In the genomic region with DNA sequence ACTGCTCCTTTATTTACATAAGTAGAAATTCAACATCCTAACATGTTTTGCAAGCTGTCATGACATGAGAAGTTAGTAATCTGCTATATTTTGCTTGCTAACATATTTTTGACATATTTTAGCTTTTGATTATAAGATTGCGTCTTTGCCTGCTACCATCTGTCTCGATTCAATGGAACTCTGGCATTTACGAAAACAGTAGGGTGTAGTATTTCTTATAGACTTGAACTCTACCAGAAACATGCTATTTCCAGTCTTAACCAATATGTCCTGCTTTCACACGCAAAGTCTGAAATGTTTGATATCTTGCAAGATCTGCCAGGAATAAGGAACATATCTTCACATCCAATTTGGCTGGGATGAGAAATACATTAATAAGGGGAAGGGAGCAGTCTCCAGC, we compare ENCODE assay signal across 33 cellular contexts.
"Had no signal": no experiment of that assay in that cellular context is flagged by ENCODE, and none has a peak within 500 bp of the region (broad histone marks: within the 10 kb centered on the region; RNA-seq: fewer than 3 reads in every experiment).

No MANE protein-coding gene starts in this region.

- H3K4me1 ChIP-seq: breast epithelium, colonic mucosa, esophagus muscularis mucosa, gastrocnemius medialis, heart left ventricle had no signal

- H3K4me3 ChIP-seq: breast epithelium, cardiac muscle cell, colonic mucosa, dorsolateral prefrontal cortex, esophagus muscularis mucosa, gastrocnemius medialis, heart left ventricle had no signal

- DNase-seq: activated B cell treated with CpG ODN at 0.5 μM for 24 hours; activated CD4-positive, alpha-beta T cell treated with anti-CD3 and anti-CD28 coated beads for 48 hours; activated CD4-positive, alpha-beta T cell treated with anti-CD3 and anti-CD28 coated beads, Interleukin-2, amount 50 U/mL, for 1 hour; activated CD4-positive, alpha-beta T cell treated with anti-CD3 and anti-CD28 coated beads, Interleukin-2, amount 50 U/mL, for 48 hours; activated CD8-positive, alpha-beta memory T cell treated with anti-CD3 and anti-CD28 coated beads for 24 hours; activated CD8-positive, alpha-beta T cell treated with anti-CD3 and anti-CD28 coated beads for 36 hours; activated effector memory CD4-positive, alpha-beta T cell treated with Interleukin-2 at 50 U/mL for 16 hours; activated gamma-delta T cell treated with Interleukin-2 at 50 U/mL for 16 hours; activated naive CD4-positive, alpha-beta T cell treated with anti-CD3 and anti-CD28 coated beads, Interleukin-2, amount 50 U/mL, for 16 hours; activated naive CD4-positive, alpha-beta T cell treated with Interleukin-2 at 50 U/mL for 16 hours; activated T-cell treated with anti-CD3 and anti-CD28 coated beads, Interleukin-2, amount 50 U/mL, for 4 hours; amniotic stem cell; anterior cingulate cortex; central memory CD4-positive, alpha-beta T cell; cerebellar nuclear complex; colonic mucosa; dorsolateral prefrontal cortex; effector memory CD4-positive, alpha-beta T cell; endodermal cell; erythroblast; foreskin keratinocyte; gastrocnemius medialis; glutamatergic neuron; heart left ventricle; T-helper 1 cell; T-helper 17 cell; T1000; WERI-Rb-1 had no signal

- H3K9me3 ChIP-seq: breast epithelium, colonic mucosa, gastrocnemius medialis had no signal

- H3K36me3 ChIP-seq: breast epithelium, cardiac muscle cell, colonic mucosa, esophagus muscularis mucosa, gastrocnemius medialis, heart left ventricle, WERI-Rb-1 had no signal

- H3K27ac ChIP-seq: breast epithelium, cardiac muscle cell, colonic mucosa, dorsolateral prefrontal cortex, esophagus muscularis mucosa, foreskin keratinocyte, gastrocnemius medialis, heart left ventricle, WERI-Rb-1 had no signal

- H3K27me3 ChIP-seq: breast epithelium, colonic mucosa, dorsolateral prefrontal cortex, gastrocnemius medialis, heart left ventricle had no signal

- ATAC-seq: activated CD4-positive, CD25-positive, alpha-beta regulatory T cell treated with anti-CD3 and anti-CD28 coated beads, Interleukin-2, amount 50 U/mL, for 24 hours; activated CD8-positive, alpha-beta T cell treated with anti-CD3 and anti-CD28 coated beads for 36 hours; activated T-cell treated with anti-CD3 and anti-CD28 coated beads, Interleukin-2, amount 50 U/mL, for 4 hours; activated T-helper 17 cell treated with anti-CD3 and anti-CD28 coated beads, Interleukin-2, amount 50 U/mL, for 72 hours; foreskin keratinocyte; gastrocnemius medialis; heart left ventricle; T-helper 17 cell had no signal
